ENCODE assay signal across 26 cellular contexts in genomic region chr10:803041-803741, GRCh38.
DNase-seq lines count a peak whose midpoint lies in the region; ATAC-seq, FAIRE-seq and TF ChIP-seq lines count a peak whose summit lies in the region.
"Had no signal": no experiment of that assay in that cellular context is flagged by ENCODE, and none has a peak within 500 bp of the region (broad histone marks: within the 10 kb centered on the region; RNA-seq: fewer than 3 reads in every experiment).

No MANE protein-coding gene starts in this region.

- ATAC-seq in activated naive CD8-positive, alpha-beta T cell treated with anti-CD3 and anti-CD28 coated beads, Interleukin-2, amount 50 U/mL, for 24 hours = peak; percentile 7

- H3K27me3 ChIP-seq in H1 (replicated peaks in 1 of 4; ENCODE audit: control insufficient read depth in 3 of 4, extremely low read depth in 1 of 4, insufficient read depth in 3 of 4, low read length in 3 of 4) (no peaks in the 10 kb centered on the region), testis (no peaks in the 10 kb centered on the region), MG63 (no peaks in the 10 kb centered on the region)
- H3K27me3 ChIP-seq: breast epithelium, spleen had no signal

- H4K8ac ChIP-seq in H1 (ENCODE audit: extremely low read depth, insufficient read depth, low read length) = no peak overlapping the region

- no peak overlapping the region for H3K56ac ChIP-seq in H1 (replicated peaks; ENCODE audit: insufficient read length, low read depth, low read length)

- CTCF ChIA-PET in HEK293 (lab: Yijun Ruan, JAX) (no interaction called here), H1 (lab: Charles Lee; ENCODE audit: partially characterized antibody) (interaction anchor here (0.7 to 2.1 kb wide), 5 partner anchors 8 to 14 kb away, joined by 3 to 10 read pairs (median 3); no protein-coding TSS in a partner anchor)

- no peak overlapping the region for H4K91ac ChIP-seq in H1 (replicated peaks; ENCODE audit: insufficient read length, low read length)

- H3K27ac Mint-ChIP-seq in activated naive CD8-positive, alpha-beta T cell treated with anti-CD3 and anti-CD28 coated beads, Interleukin-2, amount 50 U/mL, for 24 hours = no peak overlapping the region
- no peak overlapping the region for H3K27ac Mint-ChIP-seq in activated naive CD8-positive, alpha-beta T cell treated with anti-CD3 and anti-CD28 coated beads for 36 hours

- 91% methylated on average over 17 of the region's 25 CpGs; no CpG with 5 or more reads in 1 of the 2 experiments for WGBS in H1 (ENCODE audit: extremely low coverage in 1 of 2, insufficient coverage in 1 of 2, insufficient read length in 1 of 2, insufficient replicate concordance in 2 of 2, low coverage in 1 of 2, low lambda C conversion rate in 2 of 2, missing lambda C conversion rate in 1 of 2), 2 experiments
- whole genome bisulfite sequencing in testis, 2 donors = 89 to 92% methylated on average over 25 of the region's 25 CpGs

- no peak overlapping the region for H3K18ac ChIP-seq in H1 (ENCODE audit: extremely low read depth, low read length)

- H3K4me3 ChIP-seq in HEK293 (ENCODE audit: low read depth, low read length) (no peak overlapping the region), H1 (ENCODE audit: extremely low read depth in 1 of 4, insufficient read depth in 2 of 4, low read depth in 3 of 4, low read length in 4 of 4) (no peak overlapping the region), testis (no peak overlapping the region), MG63 (no peak overlapping the region)
- H3K4me3 ChIP-seq: breast epithelium, spleen had no signal

- no peak overlapping the region for H3K27ac ChIP-seq in HEK293 (ENCODE audit: extremely low read depth, low read depth, low read length)
- no peak overlapping the region for H3K27ac ChIP-seq in H1 (ENCODE audit: low read depth, low read length)
- H3K27ac ChIP-seq in testis = no peak overlapping the region
- H3K27ac ChIP-seq: breast epithelium had no signal

- H3K36me3 Mint-ChIP-seq in activated naive CD8-positive, alpha-beta T cell treated with anti-CD3 and anti-CD28 coated beads, Interleukin-2, amount 50 U/mL, for 24 hours (ENCODE audit: low read depth) = peaks cover 8% of the 10 kb centered on the region
- peaks cover 19% of the 10 kb centered on the region for H3K36me3 Mint-ChIP-seq in activated naive CD8-positive, alpha-beta T cell treated with anti-CD3 and anti-CD28 coated beads for 36 hours

- H3K23ac ChIP-seq in H1 (ENCODE audit: insufficient read length) = no peak overlapping the region

- FAIRE-seq in H1 (lab: Jason Lieb, UNC) = no peak
- FAIRE-seq: GM18507 had no signal

- no peaks in the 10 kb centered on the region for H3K27me3 Mint-ChIP-seq in activated naive CD8-positive, alpha-beta T cell treated with anti-CD3 and anti-CD28 coated beads, Interleukin-2, amount 50 U/mL, for 24 hours
- no peaks in the 10 kb centered on the region for H3K27me3 Mint-ChIP-seq in activated naive CD8-positive, alpha-beta T cell treated with anti-CD3 and anti-CD28 coated beads for 36 hours
- H3K27me3 Mint-ChIP-seq: naive B cell had no signal

- H3K36me3 ChIP-seq in HEK293 (ENCODE audit: control insufficient read depth in 2 of 2, insufficient read depth in 1 of 2, low read length in 2 of 2) (peaks cover 0 to 30% of the 10 kb centered on the region in 2 experiments; a peak in 1 of 3 replicates), H1 (ENCODE audit: control insufficient read depth in 2 of 4, insufficient read depth in 4 of 4, low read length in 3 of 4) (peaks cover 4 to 13% (median 9%) of the 10 kb centered on the region in 4 experiments; a peak in 5 of 8 replicates), testis (ENCODE audit: low read depth, missing control alignments) (no peaks in the 10 kb centered on the region), MG63 (peaks cover 41% of the 10 kb centered on the region)
- H3K36me3 ChIP-seq: breast epithelium had no signal

- peaks cover 5% of the 10 kb centered on the region for H3K4me1 Mint-ChIP-seq in activated naive CD8-positive, alpha-beta T cell treated with anti-CD3 and anti-CD28 coated beads, Interleukin-2, amount 50 U/mL, for 24 hours
- no peaks in the 10 kb centered on the region for H3K4me1 Mint-ChIP-seq in activated naive CD8-positive, alpha-beta T cell treated with anti-CD3 and anti-CD28 coated beads for 36 hours

- TF ChIP-seq CTCF in HEK293 (tag by site-specific recombination; IDR thresholded peaks at IDR 0.05) = no peak
- TF ChIP-seq CTCF in H1 (IDR thresholded peaks at IDR 0.05; ENCODE audit: control extremely low read depth in 1 of 3, insufficient read depth in 1 of 3, low read depth in 1 of 3, low read length in 3 of 3) = no peak
- no peak for TF ChIP-seq CTCF in testis (IDR thresholded peaks at IDR 0.05)

- peaks cover 0 to 6% of the 10 kb centered on the region in 2 experiments for H4K20me1 ChIP-seq in H1 (replicated peaks in 1 of 2; ENCODE audit: control insufficient read depth in 1 of 2, insufficient read depth in 2 of 2, low read length in 2 of 2)

- TF ChIP-seq RAD21 in H1 (IDR thresholded peaks at IDR 0.05 in 1 of 2, conservative IDR thresholded peaks at IDR 0.05 in 1 of 2; ENCODE audit: low read depth in 2 of 2, low read length in 2 of 2) = no peak

- no peak overlapping the region for H3K4me3 Mint-ChIP-seq in activated naive CD8-positive, alpha-beta T cell treated with anti-CD3 and anti-CD28 coated beads, Interleukin-2, amount 50 U/mL, for 24 hours
- H3K4me3 Mint-ChIP-seq in activated naive CD8-positive, alpha-beta T cell treated with anti-CD3 and anti-CD28 coated beads for 36 hours = no peak overlapping the region
- H3K4me3 Mint-ChIP-seq: naive B cell had no signal

- H2AK5ac ChIP-seq in H1 (ENCODE audit: low read depth, low read length) = no peak overlapping the region

- H3K79me1 ChIP-seq in H1 (ENCODE audit: low read depth, low read length) = no peaks in the 10 kb centered on the region

- H2BK15ac ChIP-seq in H1 (ENCODE audit: low read length) = no peak overlapping the region

- no peak overlapping the region for H4K5ac ChIP-seq in H1 (ENCODE audit: insufficient read length, low read depth, low read length)

- H3K9ac ChIP-seq in H1 (replicated peaks in 1 of 4; ENCODE audit: extremely low read depth in 1 of 4, low read depth in 3 of 4, low read length in 3 of 4) = no peak overlapping the region

- no peaks in the 10 kb centered on the region for H3K9me3 Mint-ChIP-seq in activated naive CD8-positive, alpha-beta T cell treated with anti-CD3 and anti-CD28 coated beads, Interleukin-2, amount 50 U/mL, for 24 hours
- peaks cover 3% of the 10 kb centered on the region for H3K9me3 Mint-ChIP-seq in activated naive CD8-positive, alpha-beta T cell treated with anti-CD3 and anti-CD28 coated beads for 36 hours

- no peak overlapping the region for H2BK12ac ChIP-seq in H1 (ENCODE audit: low read depth, low read length)

- no peaks in the 10 kb centered on the region for H3K4me1 ChIP-seq in HEK293 (ENCODE audit: control insufficient read depth, insufficient read depth, low read length)
- H3K4me1 ChIP-seq in H1 (replicated peaks in 1 of 4; ENCODE audit: control insufficient read depth in 3 of 4, insufficient read depth in 4 of 4, low read length in 3 of 4) = peaks cover 0 to 6% (median 0%) of the 10 kb centered on the region in 4 experiments; a peak in 1 of 7 replicates
- peaks cover 19% of the 10 kb centered on the region for H3K4me1 ChIP-seq in testis
- H3K4me1 ChIP-seq: breast epithelium had no signal

- H2AFZ ChIP-seq in H1 (ENCODE audit: low read length) = no peak overlapping the region

- DNase-seq in activated naive CD8-positive, alpha-beta T cell treated with anti-CD3 and anti-CD28 coated beads, Interleukin-2, amount 50 U/mL, for 24 hours = no peak
- no peak for DNase-seq in activated naive CD8-positive, alpha-beta T cell treated with anti-CD3 and anti-CD28 coated beads for 36 hours
- DNase-seq in H1 (ENCODE audit: low read depth in 1 of 2, low spot score in 2 of 2) (no peak), testis (peak; percentile 10), MG63 (no peak), SIG-M5 treated with dmso at 0.1 percent for 504 hours (lab: John Stamatoyannopoulos, UW; ENCODE audit: unreplicated experiment) (no peak), RPMI8226 (no peak)
- DNase-seq: ACHN; activated CD4-positive, alpha-beta T cell treated with anti-CD3 and anti-CD28 coated beads for 4 hours; activated gamma-delta T cell treated with Interleukin-2 at 50 U/mL for 16 hours; amniotic stem cell; KG1; kidney glomerular epithelial cell; mesenchymal stem cell; naive B cell; NCI-H1694; NCI-H2171; NCI-H524; occipital lobe; SHP77; spleen; stimulated activated CD4-positive, alpha-beta T cell treated with anti-CD3 and anti-CD28 coated beads, Interleukin-4, amount 100 ng/mL, for 24 hours; trophoblast cell had no signal

- H3K4ac ChIP-seq in H1 (replicated peaks; ENCODE audit: insufficient read length, low read depth, low read length) = no peak overlapping the region

- POLR2A ChIA-PET in HEK293 (lab: Yijun Ruan, JAX) (no interaction called here), H1 (lab: Charles Lee; ENCODE audit: partially characterized antibody) (no interaction called here)

- H3K9me3 ChIP-seq in HEK293 (ENCODE audit: control insufficient read depth, insufficient read depth, low read depth, low read length) (no peaks in the 10 kb centered on the region), H1 (ENCODE audit: insufficient read depth in 2 of 2, low read depth in 1 of 2, low read length in 1 of 2) (peaks cover 0 to 2% of the 10 kb centered on the region in 2 experiments; a peak in 1 of 4 replicates), testis (no peaks in the 10 kb centered on the region), MG63 (peaks cover 7% of the 10 kb centered on the region)
- H3K9me3 ChIP-seq: breast epithelium had no signal

- H3K4me2 ChIP-seq in H1 (ENCODE audit: insufficient read depth in 1 of 2, low read depth in 2 of 2, low read length in 2 of 2) = no peak overlapping the region

- no peaks in the 10 kb centered on the region for H3K79me2 ChIP-seq in H1 (ENCODE audit: control insufficient read depth in 1 of 2, insufficient read depth in 2 of 2, low read length in 2 of 2)

- no peak for TF ChIP-seq POLR2A in H1 (IDR thresholded peaks at IDR 0.05; ENCODE audit: control extremely low read depth in 1 of 2, low read depth in 2 of 2, low read length in 2 of 2)
- TF ChIP-seq POLR2A in testis (IDR thresholded peaks at IDR 0.05) = no peak

- H3K14ac ChIP-seq in H1 (ENCODE audit: insufficient read length) = no peak overlapping the region

- no peak overlapping the region; the same call in 1 of the 2 replicates for H2BK5ac ChIP-seq in H1 (ENCODE audit: low read depth, low read length)

- intact Hi-C loops in testis (cut with DNase I; ENCODE audit: low total_unique reads) = no loop called here

- no peak overlapping the region for H2BK120ac ChIP-seq in H1 (replicated peaks; ENCODE audit: low read depth, low read length)

- no peaks in the 10 kb centered on the region for H3K23me2 ChIP-seq in H1 (ENCODE audit: low read depth, low read length)

- no peak for TF ChIP-seq EP300 in H1 (IDR thresholded peaks at IDR 0.05; ENCODE audit: borderline replicate concordance in 1 of 2, low read depth in 2 of 2, low read length in 2 of 2)

- no peak overlapping the region for H2BK20ac ChIP-seq in H1 (ENCODE audit: low read length)

TF ChIP-seq in HEK293, 187 proteins besides CTCF, POLR2A, EP300 and RAD21 (continues in another document):
- peak; percentile 55 for TF ChIP-seq ZNF341 (tag by site-specific recombination; IDR thresholded peaks at IDR 0.05; ENCODE audit: low read depth)

TF ChIP-seq in H1, 55 proteins besides CTCF, POLR2A, EP300 and RAD21 (continues in another document):
- TF ChIP-seq EGR1 (IDR thresholded peaks at IDR 0.05; ENCODE audit: borderline replicate concordance, low read depth, low read length) (no peak), BRCA1 (IDR thresholded peaks at IDR 0.05; ENCODE audit: low read depth, low read length) (no peak)
